ENCODE assay signal across 1 cellular context in genomic region chr11:12158926-12159325, GRCh38.
TF ChIP-seq lines count a peak whose summit lies in the region.

No MANE protein-coding gene starts in this region.

TF ChIP-seq in WTC11, 78 proteins besides CTCF, POLR2A, EP300 and RAD21 (continued from another document):
- TF ChIP-seq HMGXB4 (CRISPR knock-in tag; IDR thresholded peaks at IDR 0.05) (no peak), STAT6 (CRISPR knock-in tag; conservative IDR thresholded peaks at IDR 0.05; ENCODE audit: low read depth) (no peak), GRHL2 (CRISPR knock-in tag; IDR thresholded peaks at IDR 0.05; ENCODE audit: insufficient replicate concordance, severe bottlenecking) (no peak)
